ENCODE assay signal across 24 cellular contexts in the genomic region with DNA sequence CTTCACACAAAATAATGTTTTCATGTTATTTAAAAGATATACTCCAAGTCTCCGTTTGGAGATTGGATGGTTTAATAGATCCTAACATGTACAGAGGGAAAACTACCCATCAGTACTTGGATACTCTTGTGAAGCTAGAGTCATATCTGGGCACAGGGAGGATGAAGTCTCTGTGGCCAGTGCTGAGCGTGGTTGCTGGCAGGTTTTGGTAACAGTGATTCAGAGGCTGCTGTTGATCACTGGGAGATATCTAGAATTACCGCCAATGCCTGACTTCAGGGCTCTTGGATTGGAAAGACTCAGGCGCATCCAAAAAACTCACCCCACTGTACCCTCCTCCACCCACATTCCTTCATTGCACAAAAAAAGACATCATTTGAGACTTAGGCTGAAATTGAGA.
A peak's percentile ranks its signal among the peaks of the same experiment; 100 is the strongest.
DNase-seq lines count a peak whose midpoint lies in the region; ATAC-seq and TF ChIP-seq lines count a peak whose summit lies in the region.
"Had no signal": no experiment of that assay in that cellular context is flagged by ENCODE, and none has a peak within 500 bp of the region (broad histone marks: within the 10 kb centered on the region; RNA-seq: fewer than 3 reads in every experiment).

No MANE protein-coding gene starts in this region.

- H3K4me3 ChIP-seq in AG10803 (ENCODE audit: low read length): no peak overlapping the region
- H3K4me3 ChIP-seq: esophagus muscularis mucosa, SJSA1, transverse colon had no signal

- H3K36me3 Mint-ChIP-seq in activated naive CD4-positive, alpha-beta T cell treated with anti-CD3 and anti-CD28 coated beads, Interleukin-2, amount 10 ng/mL, durations not matched to agents 7 days and 5 days: no peaks in the 10 kb centered on the region

- no peak overlapping the region for H3K4me3 Mint-ChIP-seq in activated naive CD4-positive, alpha-beta T cell treated with anti-CD3 and anti-CD28 coated beads, Interleukin-2, amount 10 ng/mL, durations not matched to agents 7 days and 5 days
- H3K4me3 Mint-ChIP-seq: activated T-helper 17 cell treated with anti-CD3 and anti-CD28 coated beads, Interleukin-2, amount 50 U/mL, for 72 hours; CD8-positive, alpha-beta memory T cell; central memory CD8-positive, alpha-beta T cell; nephron; stimulated activated memory B cell treated with anti-CD40 and anti-IgM and Interleukin-4, amounts not matched to agents 10 μg/mL and 1 μg/mL and 100 μg/mL, for 72 hours had no signal

- no peaks in the 10 kb centered on the region for H3K4me1 Mint-ChIP-seq in activated naive CD4-positive, alpha-beta T cell treated with anti-CD3 and anti-CD28 coated beads, Interleukin-2, amount 10 ng/mL, durations not matched to agents 7 days and 5 days
- H3K4me1 Mint-ChIP-seq: activated T-helper 17 cell treated with anti-CD3 and anti-CD28 coated beads, Interleukin-2, amount 50 U/mL, for 72 hours; CD8-positive, alpha-beta memory T cell; central memory CD8-positive, alpha-beta T cell; stimulated activated memory B cell treated with anti-CD40 and anti-IgM and Interleukin-4, amounts not matched to agents 10 μg/mL and 1 μg/mL and 100 μg/mL, for 72 hours had no signal

- CTCF ChIA-PET in activated naive CD4-positive, alpha-beta T cell treated with anti-CD3 and anti-CD28 coated beads, Interleukin-2, amount 10 ng/mL, durations not matched to agents 7 days and 5 days (lab: Charles Lee): no interaction called here

- DNase-seq in AG10803 (ENCODE audit: low read depth) (peak; percentile 75), LHCN-M2 (ENCODE audit: low read depth) (peak; percentile 51), fibroblast of gingiva (ENCODE audit: low read depth) (peak; percentile 80), omental fat pad (ENCODE audit: low spot score) (no peak), NCI-H146 treated with DMSO at 0.1 percent for 48 hours (lab: John Stamatoyannopoulos, UW; ENCODE audit: unreplicated experiment) (no peak), SHP77 treated with DMSO at 0.1 percent for 48 hours (lab: John Stamatoyannopoulos, UW) (no peak), Kasumi-1 (lab: John Stamatoyannopoulos, UW) (no peak)
- no peak for DNase-seq in activated naive CD4-positive, alpha-beta T cell treated with anti-CD3 and anti-CD28 coated beads, Interleukin-2, amount 10 ng/mL, durations not matched to agents 7 days and 5 days
- DNase-seq: ACHN; activated CD4-positive, CD25-positive, alpha-beta regulatory T cell treated with anti-CD3 and anti-CD28 coated beads, Interleukin-2, amount 50 U/mL, for 72 hours; CD8-positive, alpha-beta memory T cell; H7; mesendoderm; NCI-H1092 treated with DMSO at 0.1 percent for 48 hours; NCI-H2107; NCI-H69; T-helper 9 cell; transverse colon had no signal

- H3K27ac Mint-ChIP-seq in activated naive CD4-positive, alpha-beta T cell treated with anti-CD3 and anti-CD28 coated beads, Interleukin-2, amount 10 ng/mL, durations not matched to agents 7 days and 5 days: no peak overlapping the region
- H3K27ac Mint-ChIP-seq: activated T-helper 17 cell treated with anti-CD3 and anti-CD28 coated beads, Interleukin-2, amount 50 U/mL, for 72 hours; CD8-positive, alpha-beta memory T cell; nephron; stimulated activated memory B cell treated with anti-CD40 and anti-IgM and Interleukin-4, amounts not matched to agents 10 μg/mL and 1 μg/mL and 100 μg/mL, for 72 hours had no signal

- TF ChIP-seq CTCF in AG10803 (conservative IDR thresholded peaks at IDR 0.05; ENCODE audit: low read length) (no peak), omental fat pad (IDR thresholded peaks at IDR 0.05) (no peak)

- peak; percentile 80 for ATAC-seq in omental fat pad (ENCODE audit: low FRiP score)
- ATAC-seq: activated T-helper 17 cell treated with anti-CD3 and anti-CD28 coated beads, Interleukin-2, amount 50 U/mL, for 72 hours; stimulated activated memory B cell treated with anti-CD40 and anti-IgM and Interleukin-4, amounts not matched to agents 10 μg/mL and 1 μg/mL and 100 μg/mL, for 72 hours had no signal

- no peaks in the 10 kb centered on the region for H3K27me3 Mint-ChIP-seq in activated naive CD4-positive, alpha-beta T cell treated with anti-CD3 and anti-CD28 coated beads, Interleukin-2, amount 10 ng/mL, durations not matched to agents 7 days and 5 days
- H3K27me3 Mint-ChIP-seq: CD8-positive, alpha-beta memory T cell; central memory CD8-positive, alpha-beta T cell; stimulated activated memory B cell treated with anti-CD40 and anti-IgM and Interleukin-4, amounts not matched to agents 10 μg/mL and 1 μg/mL and 100 μg/mL, for 72 hours had no signal

- no peaks in the 10 kb centered on the region for H3K9me3 Mint-ChIP-seq in activated naive CD4-positive, alpha-beta T cell treated with anti-CD3 and anti-CD28 coated beads, Interleukin-2, amount 10 ng/mL, durations not matched to agents 7 days and 5 days

Comparison
In these comparisons a context has a peak if more than half of its experiments do, and no peak if none do; other contexts are left out.
1. DNase-seq: peak in AG10803 (single experiment), LHCN-M2 (single experiment) and fibroblast of gingiva (single experiment); none in omental fat pad (single experiment), activated naive CD4-positive, alpha-beta T cell treated with anti-CD3 and anti-CD28 coated beads, Interleukin-2, amount 10 ng/mL, durations not matched to agents 7 days and 5 days (single experiment), NCI-H146 treated with DMSO at 0.1 percent for 48 hours (single experiment), SHP77 treated with DMSO at 0.1 percent for 48 hours (single experiment) and Kasumi-1 (0 of 2).